ENCODE assay signal across 15 cellular contexts in genomic region chr2:159900343-159900742, GRCh38.
"Had no signal": no experiment of that assay in that cellular context is flagged by ENCODE, and none has a peak within 500 bp of the region (broad histone marks: within the 10 kb centered on the region; RNA-seq: fewer than 3 reads in every experiment).

No MANE protein-coding gene starts in this region.

- H3K9me3 ChIP-seq: heart left ventricle had no signal

- H3K4me3 ChIP-seq: cardiac muscle cell, heart left ventricle, lung, neural progenitor cell had no signal

- DNase-seq: activated CD4-positive, CD25-positive, alpha-beta regulatory T cell treated with anti-CD3 and anti-CD28 coated beads, Interleukin-2, amount 50 U/mL, for 72 hours; activated gamma-delta T cell treated with Interleukin-2 at 50 U/mL for 16 hours; heart left ventricle; left colon; midbrain; retina; stimulated activated CD4-positive, alpha-beta T cell treated with anti-CD3 and anti-CD28 coated beads, Interleukin-4, amount 100 ng/mL, for 1 hour; stimulated activated CD8-positive, alpha-beta memory T cell treated with anti-CD3 and anti-CD28 coated beads, Interleukin-4, amount 100 ng/mL, for 48 hours had no signal

- H3K27ac Mint-ChIP-seq: neural progenitor cell had no signal

- FAIRE-seq: astrocyte, colon, frontal cortex had no signal

- H3K36me3 ChIP-seq: cardiac muscle cell, heart left ventricle, neural progenitor cell had no signal

- H3K4me3 Mint-ChIP-seq: neural progenitor cell had no signal

- H3K27ac ChIP-seq: cardiac muscle cell, heart left ventricle, neural progenitor cell, parathyroid adenoma had no signal

- H3K4me1 ChIP-seq: parathyroid adenoma had no signal
